In genomic region chr11:67317365-67318238, GRCh38 we compare ENCODE assay signal across 8 cellular contexts. TPM values are rescaled to one million over a fixed set of nuclear protein-coding genes. Genes with fewer than 3 reads are reported as not detected.
DNase-seq lines count a peak whose midpoint lies in the region; TF ChIP-seq lines count a peak whose summit lies in the region.

No MANE protein-coding gene starts in this region.

- peak overlapping the region; percentile 86 for H3K27ac Mint-ChIP-seq in HFFc6

- peak overlapping the region; percentile 89 for H3K27ac ChIP-seq in temporal lobe (ENCODE audit: low read depth, low read length)

- POLR2A ChIA-PET in GM10248 (lab: Yijun Ruan, JAX), result interaction anchor here (0.5 to 0.8 kb wide), 5 partner anchors 30 to 1895 kb away, joined by 3 to 4 read pairs (median 3); partner anchors contain the start of gene NEAT1

- H3K27me3 Mint-ChIP-seq in HFFc6 (ENCODE audit: insufficient read depth), result no peaks in the 10 kb centered on the region; the same call in 1 of the 2 replicates

- H3K4me3 Mint-ChIP-seq in HFFc6, result peak overlapping the region; percentile 92

- H3K4me1 Mint-ChIP-seq in HFFc6 (ENCODE audit: low read depth), result peaks cover 16% of the 10 kb centered on the region

- peak; percentile 100 for DNase-seq in GM10248 (ENCODE audit: extremely low spot score)
- DNase-seq in HFFc6, result peak; percentile 92
- DNase-seq in NAMALWA (ENCODE audit: low spot score), result peak; percentile 99
- peak; percentile 92 for DNase-seq in SK-MEL-5 (ENCODE audit: low read depth, low spot score)
- DNase-seq in activated naive CD4-positive, alpha-beta T cell treated with anti-CD3 and anti-CD28 coated beads, Interleukin-2, amount 50 U/mL, for 16 hours, result peak; percentile 97
- peak; percentile 85 for DNase-seq in glomerular endothelial cell (ENCODE audit: extremely low read depth, low read depth, low spot score)
- peak; percentile 93 for DNase-seq in occipital lobe (lab: John Stamatoyannopoulos, UW)

- CTCF ChIA-PET in GM10248 (lab: Yijun Ruan, JAX), result interaction anchor here (0.6 to 9.1 kb wide), 53 partner anchors 10 to 724 kb away, joined by 3 to 127 read pairs (median 5); partner anchors contain the start of genes ANKRD13D, CCDC87, CCS and CLCF1

- H3K9me3 Mint-ChIP-seq in HFFc6, result no peaks in the 10 kb centered on the region

- H3K36me3 Mint-ChIP-seq in HFFc6 (ENCODE audit: low read depth), result no peaks in the 10 kb centered on the region

- TF ChIP-seq CTCF in GM10248 (IDR thresholded peaks at IDR 0.05; ENCODE audit: control extremely low read depth, extremely low read depth, low read depth, missing control alignments), result peak; percentile 91
- peak; percentile 94 for TF ChIP-seq CTCF in HFFc6 (IDR thresholded peaks at IDR 0.05)

- in situ Hi-C loops in SK-MEL-5 (cut with HindIII; ENCODE audit: low pct_unique_long_range_greater_than_20kb, low sequenced_read_pairs), result no loop called here

RNA-seq across cellular contexts. Expression of gene SSH3, which starts 14.3 kb away (rescaled TPM):
- 10 to 100 TPM; 17.0 to 28.7 (median 22.6) TPM for total RNA-seq in HFFc6 (2021; fragmentation: NEBNext Ultra II Directional; extraction: Animal tissue kit (Norgen Biotek cat#: 25700))
- total RNA-seq in SK-MEL-5 (2014; rRNA removed; shearing (Covaris generic)), result 3.8 and 5.9 TPM in 2 replicates
- 11.4 and 14.1 TPM in 2 replicates for polyA plus RNA-seq in SK-MEL-5 (2015; cell fraction: cytosol; rRNA removed)
- 49.6 and 63.5 TPM in 2 replicates for polyA plus RNA-seq in SK-MEL-5 (2015; cell fraction: nucleus; rRNA removed)
- total RNA-seq in glomerular endothelial cell, result 16.7 and 19.2 TPM in 2 replicates
- total RNA-seq in occipital lobe, result 2.0 TPM
- 7.9 TPM for total RNA-seq in temporal lobe

RNA-seq across cellular contexts. Expression of gene ANKRD13D, which starts 28.5 kb away (rescaled TPM):
- 10 to 100 TPM; 24.7 to 34.6 (median 26.4) TPM for total RNA-seq in HFFc6 (2021; fragmentation: NEBNext Ultra II Directional; extraction: Animal tissue kit (Norgen Biotek cat#: 25700))
- 16.9 and 17.8 TPM in 2 replicates for total RNA-seq in SK-MEL-5 (2014; rRNA removed; shearing (Covaris generic))
- polyA plus RNA-seq in SK-MEL-5 (2015; cell fraction: cytosol; rRNA removed), result 25.8 and 34.8 TPM in 2 replicates
- 154 and 166 TPM in 2 replicates for polyA plus RNA-seq in SK-MEL-5 (2015; cell fraction: nucleus; rRNA removed)
- total RNA-seq in glomerular endothelial cell (27.9 and 44.2 TPM in 2 replicates), occipital lobe (49.4 TPM), temporal lobe (39.1 TPM)

RNA-seq across cellular contexts. Expression of gene POLD4, which starts 35.7 kb away (rescaled TPM):
- 10 to 100 TPM; 69.1 to 80.7 (median 70.9) TPM for total RNA-seq in HFFc6 (2021; fragmentation: NEBNext Ultra II Directional; extraction: Animal tissue kit (Norgen Biotek cat#: 25700))
- total RNA-seq in SK-MEL-5 (2014; rRNA removed; shearing (Covaris generic)), result 20.2 and 21.8 TPM in 2 replicates
- polyA plus RNA-seq in SK-MEL-5 (2015; cell fraction: cytosol; rRNA removed), result 40.0 and 41.4 TPM in 2 replicates
- polyA plus RNA-seq in SK-MEL-5 (2015; cell fraction: nucleus; rRNA removed), result 87.6 and 94.3 TPM in 2 replicates
- total RNA-seq in glomerular endothelial cell (120 and 151 TPM in 2 replicates), occipital lobe (3.6 TPM), temporal lobe (1.5 TPM)

RNA-seq across cellular contexts. Expression of gene GRK2, which starts 51.3 kb away (rescaled TPM):
- 10 to 100 TPM; 26.2 to 35.5 (median 32.1) TPM for total RNA-seq in HFFc6 (2021; fragmentation: NEBNext Ultra II Directional; extraction: Animal tissue kit (Norgen Biotek cat#: 25700))
- total RNA-seq in SK-MEL-5 (2014; rRNA removed; shearing (Covaris generic)), result 25.0 and 29.6 TPM in 2 replicates
- polyA plus RNA-seq in SK-MEL-5 (2015; cell fraction: cytosol; rRNA removed), result 47.7 and 66.1 TPM in 2 replicates
- polyA plus RNA-seq in SK-MEL-5 (2015; cell fraction: nucleus; rRNA removed), result 81.7 and 109 TPM in 2 replicates
- total RNA-seq in glomerular endothelial cell (45.8 and 72.7 TPM in 2 replicates), occipital lobe (44.9 TPM), temporal lobe (49.2 TPM)

RNA-seq across cellular contexts. Expression of gene CLCF1, which starts 55.8 kb away (rescaled TPM):
- total RNA-seq in HFFc6 (2021; fragmentation: NEBNext Ultra II Directional; extraction: Animal tissue kit (Norgen Biotek cat#: 25700)), result 10 to 100 TPM in 4 of 6 experiments, 1 to 10 TPM in 2; 8.9 to 12.8 (median 10.5) TPM
- total RNA-seq in SK-MEL-5 (2014; rRNA removed; shearing (Covaris generic)), result 0.45 TPM in 1 of 2 replicates, not detected in the other
- polyA plus RNA-seq in SK-MEL-5 (2015; cell fraction: cytosol; rRNA removed), result 0.29 and 0.90 TPM in 2 replicates
- polyA plus RNA-seq in SK-MEL-5 (2015; cell fraction: nucleus; rRNA removed), result 0.58 and 1.9 TPM in 2 replicates
- 6.2 and 6.9 TPM in 2 replicates for total RNA-seq in glomerular endothelial cell
- not detected for total RNA-seq in occipital lobe
- total RNA-seq in temporal lobe, result not detected

Comparison
In these comparisons a context has a peak if more than half of its experiments do, and no peak if none do; other contexts are left out.
1. Peak in every context shown above with its lines: DNase-seq and H3K27ac ChIP-seq.